16 cellular contexts compared by ENCODE assay signal in genomic region chr19:17863520-17864182, GRCh38. TPM values are rescaled to one million over a fixed set of nuclear protein-coding genes. Genes with fewer than 3 reads are reported as not detected.
A peak's percentile ranks its signal among the peaks of the same experiment; 100 is the strongest.
DNase-seq lines count a peak whose midpoint lies in the region; ATAC-seq, FAIRE-seq and TF ChIP-seq lines count a peak whose summit lies in the region.
"Had no signal": no experiment of that assay in that cellular context is flagged by ENCODE, and none has a peak within 500 bp of the region (broad histone marks: within the 10 kb centered on the region; RNA-seq: fewer than 3 reads in every experiment).

No MANE protein-coding gene starts in this region.

- SMC1A ChIA-PET in GM12878 (lab: Charles Lee; ENCODE audit: uncharacterized antibody, unreplicated experiment) = interaction anchor here (1.4 kb wide), 1 partner anchor 69 kb away, joined by 3 read pairs; the partner anchor contains the start of gene CCDC124

- no peak for ATAC-seq in GM12878
- ATAC-seq: pancreas had no signal

- peaks cover 17% of the 10 kb centered on the region for H4K20me1 ChIP-seq in GM12878 (ENCODE audit: control insufficient read depth, insufficient read depth)

- peak overlapping the region; percentile 59 for H3K27ac Mint-ChIP-seq in activated naive CD4-positive, alpha-beta T cell treated with anti-CD3 and anti-CD28 coated beads for 36 hours
- peak overlapping the region; percentile 62 to 96 (median 81) for H3K27ac Mint-ChIP-seq in IgD-negative memory B cell
- H3K27ac Mint-ChIP-seq: activated naive CD8-positive, alpha-beta T cell treated with anti-CD3 and anti-CD28 coated beads, Interleukin-2, amount 10 ng/mL, durations not matched to agents 7 days and 5 days had no signal

- TF ChIP-seq RAD21 in GM12878 (IDR thresholded peaks at IDR 0.05; ENCODE audit: insufficient read depth, low read depth, low read length) = no peak

- TF ChIP-seq CTCF in GM12878 (IDR thresholded peaks at IDR 0.05 in 2 of 3, conservative IDR thresholded peaks at IDR 0.05 in 1 of 3; ENCODE audit: control insufficient read depth in 2 of 3, extremely low read depth in 1 of 3, insufficient read depth in 1 of 3, low read depth in 3 of 3, low read length in 3 of 3) = no peak

- RAD21 ChIA-PET in GM12878 (lab: Charles Lee; ENCODE audit: unreplicated experiment) = interaction anchor here (0.7 to 2.3 kb wide), 3 partner anchors 66 to 69 kb away, joined by 3 to 10 read pairs (median 5); partner anchors contain the start of gene CCDC124

- H3K36me3 ChIP-seq in GM12878 (ENCODE audit: control insufficient read depth in 2 of 2, insufficient read depth in 2 of 2, low read length in 1 of 2) (peaks cover 23 to 30% of the 10 kb centered on the region in 2 experiments), skeletal muscle tissue (ENCODE audit: control insufficient read depth in 3 of 3, insufficient read depth in 3 of 3, low read length in 3 of 3) (peaks cover 37 to 49% (median 44%) of the 10 kb centered on the region in 3 donors)

- TF ChIP-seq EP300 in GM12878 (IDR thresholded peaks at IDR 0.05; ENCODE audit: borderline replicate concordance in 1 of 2, control insufficient read depth in 1 of 2, low read depth in 2 of 2, low read length in 2 of 2) = no peak

- peaks cover 31% of the 10 kb centered on the region for H3K4me1 Mint-ChIP-seq in activated naive CD4-positive, alpha-beta T cell treated with anti-CD3 and anti-CD28 coated beads for 36 hours (ENCODE audit: low read depth)
- H3K4me1 Mint-ChIP-seq in IgD-negative memory B cell = peaks cover 11 to 27% (median 23%) of the 10 kb centered on the region in 3 donors

- H3K27me3 ChIP-seq in GM12878 (replicated peaks in 1 of 2; ENCODE audit: control insufficient read depth in 2 of 2, insufficient read depth in 2 of 2, low read length in 1 of 2) = no peaks in the 10 kb centered on the region
- no peaks in the 10 kb centered on the region for H3K27me3 ChIP-seq in skeletal muscle tissue (ENCODE audit: control insufficient read depth in 3 of 3, insufficient read depth in 3 of 3, low read length in 3 of 3)
- H3K27me3 ChIP-seq: dorsolateral prefrontal cortex, pancreas had no signal

- in situ Hi-C loops in GM12878 (cut with MboI) = no loop called here

- no TSS peak for BruUV-seq in GM12878 (replicated peaks; lab: Mats Ljungman, UMichigan)

- H3K4me1 ChIP-seq in GM12878 (ENCODE audit: control insufficient read depth, insufficient read depth, low read length) (peaks cover 12% of the 10 kb centered on the region), skeletal muscle tissue (ENCODE audit: control insufficient read depth in 3 of 3, insufficient read depth in 3 of 3, low read length in 3 of 3) (peaks cover 31 to 56% (median 52%) of the 10 kb centered on the region in 3 donors)
- H3K4me1 ChIP-seq: BE2C had no signal

- peak overlapping the region; percentile 24 for H3K4me3 Mint-ChIP-seq in activated naive CD4-positive, alpha-beta T cell treated with anti-CD3 and anti-CD28 coated beads for 36 hours
- H3K4me3 Mint-ChIP-seq in IgD-negative memory B cell = peak overlapping the region in 1 of 4 donors; percentile 86
- H3K4me3 Mint-ChIP-seq: activated naive CD8-positive, alpha-beta T cell treated with anti-CD3 and anti-CD28 coated beads, Interleukin-2, amount 10 ng/mL, durations not matched to agents 7 days and 5 days had no signal

- peaks cover 30% of the 10 kb centered on the region for H3K79me2 ChIP-seq in GM12878 (ENCODE audit: control insufficient read depth, insufficient read depth, low read length)

- H3K27me3 Mint-ChIP-seq in activated naive CD4-positive, alpha-beta T cell treated with anti-CD3 and anti-CD28 coated beads for 36 hours (ENCODE audit: low read depth) = no peaks in the 10 kb centered on the region
- H3K27me3 Mint-ChIP-seq in IgD-negative memory B cell = no peaks in the 10 kb centered on the region
- H3K27me3 Mint-ChIP-seq: activated naive CD8-positive, alpha-beta T cell treated with anti-CD3 and anti-CD28 coated beads, Interleukin-2, amount 10 ng/mL, durations not matched to agents 7 days and 5 days had no signal

- H3K9ac ChIP-seq in GM12878 (ENCODE audit: control insufficient read depth, insufficient read depth, low read length) = no peak overlapping the region
- H3K9ac ChIP-seq in skeletal muscle tissue (ENCODE audit: low read depth in 1 of 3, low read length in 3 of 3) = peak overlapping the region in 1 of 3 donors; percentile 97

- no peak for FAIRE-seq in GM12878 (lab: Jason Lieb, UNC)
- FAIRE-seq: HTR-8/SVneo, pancreas had no signal

- CTCF ChIA-PET in activated naive CD4-positive, alpha-beta T cell treated with anti-CD3 and anti-CD28 coated beads for 36 hours (lab: Charles Lee) = no interaction called here
- CTCF ChIA-PET in GM12878 (lab: Yijun Ruan, JAX) = interaction anchor here (1.0 to 3.2 kb wide), 2 partner anchors 68 to 69 kb away, joined by 4 to 11 read pairs; partner anchors contain the start of gene CCDC124

- no peak overlapping the region for H2AFZ ChIP-seq in GM12878 (ENCODE audit: control insufficient read depth, low read depth, low read length)

- POLR2A ChIA-PET in GM12878 (lab: Charles Lee) = interaction anchor here (0.9 kb wide), 1 partner anchor 66 kb away, joined by 3 read pairs; no protein-coding TSS in a partner anchor

- H3K4me3 ChIP-seq in GM12878 (no peak overlapping the region), skeletal muscle tissue (ENCODE audit: low read length in 3 of 3) (peak overlapping the region in 1 of 3 donors; percentile 13)
- H3K4me3 ChIP-seq: dorsolateral prefrontal cortex, pancreas, thoracic aorta had no signal

- no peaks in the 10 kb centered on the region for H3K9me3 Mint-ChIP-seq in activated naive CD4-positive, alpha-beta T cell treated with anti-CD3 and anti-CD28 coated beads for 36 hours
- no peaks in the 10 kb centered on the region for H3K9me3 Mint-ChIP-seq in IgD-negative memory B cell
- H3K9me3 Mint-ChIP-seq: activated naive CD8-positive, alpha-beta T cell treated with anti-CD3 and anti-CD28 coated beads, Interleukin-2, amount 10 ng/mL, durations not matched to agents 7 days and 5 days had no signal

- intact Hi-C loops in activated naive CD4-positive, alpha-beta T cell treated with anti-CD3 and anti-CD28 coated beads for 36 hours (cut with micrococcal nuclease) = no loop called here
- intact Hi-C loops in GM12878 (cut with micrococcal nuclease; ENCODE audit: unreplicated experiment) = no loop called here

- no peaks in the 10 kb centered on the region for H3K9me3 ChIP-seq in GM12878 (replicated peaks; ENCODE audit: control insufficient read depth, insufficient read depth, low read length)
- H3K9me3 ChIP-seq in skeletal muscle tissue (ENCODE audit: control insufficient read depth in 3 of 3, low read length in 3 of 3) = no peaks in the 10 kb centered on the region
- H3K9me3 ChIP-seq: BE2C, pancreas, thoracic aorta had no signal

- peak; percentile 44; the same call in 1 of the 2 replicates for TF ChIP-seq POLR2A in GM12878 (IDR thresholded peaks at IDR 0.05; ENCODE audit: low read depth, low read length)

- no peak for DNase-seq in activated naive CD4-positive, alpha-beta T cell treated with anti-CD3 and anti-CD28 coated beads for 36 hours
- no peak for DNase-seq in activated naive CD4-positive, alpha-beta T cell treated with Interleukin-2 at 50 U/mL for 16 hours
- no peak for DNase-seq in GM12878 (ENCODE audit: low read depth, low spot score)
- DNase-seq in H4 (ENCODE audit: low spot score) = no peak
- DNase-seq in COR-L47 (lab: John Stamatoyannopoulos, UW) = no peak
- DNase-seq in Kasumi-1 (lab: John Stamatoyannopoulos, UW) = no peak
- DNase-seq: activated naive CD8-positive, alpha-beta T cell treated with anti-CD3 and anti-CD28 coated beads, Interleukin-2, amount 10 ng/mL, durations not matched to agents 7 days and 5 days; BE2C; NCI-H1930 had no signal

- peaks cover 37% of the 10 kb centered on the region for H3K36me3 Mint-ChIP-seq in activated naive CD4-positive, alpha-beta T cell treated with anti-CD3 and anti-CD28 coated beads for 36 hours (ENCODE audit: low read depth)
- peaks cover 3% of the 10 kb centered on the region for H3K36me3 Mint-ChIP-seq in IgD-negative memory B cell

- H3K27ac ChIP-seq in GM12878 (ENCODE audit: control insufficient read depth, insufficient read depth) (no peak overlapping the region), skeletal muscle tissue (ENCODE audit: low read depth, low read length) (peak overlapping the region; percentile 79)
- H3K27ac ChIP-seq: dorsolateral prefrontal cortex, thoracic aorta had no signal

- H3K4me2 ChIP-seq in GM12878 (ENCODE audit: control insufficient read depth, insufficient read depth) = no peak overlapping the region

- 76% methylated on average over 8 of the region's 8 CpGs for WGBS in GM12878 (ENCODE audit: insufficient coverage, insufficient replicate concordance, low lambda C conversion rate, missing lambda C conversion rate)

RNA-seq across cellular contexts. Expression of gene RPL18A, which starts 3.9 kb away (rescaled TPM):
- 1,000 to 10,000 TPM; 4,021 to 4,160 TPM for total RNA-seq in activated naive CD4-positive, alpha-beta T cell treated with anti-CD3 and anti-CD28 coated beads for 36 hours
- polyA plus RNA-seq in IgD-negative memory B cell (5,234 TPM), GM12878 (2011; rRNA removed) (583 and 1,181 TPM in 2 replicates), GM12878 (2014; fragmentation: Illumina TruSeq; extraction: Trizol) (545 and 2,062 TPM in 2 replicates), GM12878 (2014; fragmentation: Nextera tagmentation; extraction: Ambion mirVana) (1,000 to 10,000 TPM; 1,658 to 1,675 TPM), GM12878 (2014; rRNA removed) (3,622 and 3,810 TPM in 2 replicates), GM12878 (2016; fragmentation: Nextera tagmentation; extraction: Ambion mirVana) (1,000 to 10,000 TPM; 2,538 to 2,591 TPM)
- total RNA-seq in GM12878 (2013; cell fraction: nucleolus; rRNA removed) = 321 and 350 TPM in 2 replicates
- total RNA-seq in GM12878 (2014; rRNA removed) (3,172 and 3,519 TPM in 2 replicates), GM12878 (2014; rRNA removed; fragmentation: Illumina TruSeq; extraction: Trizol) (1,696 and 1,955 TPM in 2 replicates), GM12878 (2021) (3,774 and 3,973 TPM in 2 replicates), skeletal muscle tissue (1,370 TPM)
- polyA plus RNA-seq in GM12878 (2011; ENCODE audit: low read depth) = 986 TPM
- 2,249 and 3,260 TPM in 2 replicates for polyA plus RNA-seq in GM12878 (2011; cell fraction: cytosol; rRNA removed)
- 987 and 1,239 TPM in 2 replicates for polyA plus RNA-seq in GM12878 (2011; cell fraction: nucleus; rRNA removed)
- 5,692 and 5,778 TPM in 2 replicates for polyA plus RNA-seq in GM12878 (2012)
- 415 and 870 TPM in 2 replicates for polyA minus RNA-seq in GM12878 (2011; rRNA and poly(A)+ RNA removed)
- 769 and 811 TPM in 2 replicates for polyA minus RNA-seq in GM12878 (2011; cell fraction: cytosol; rRNA and poly(A)+ RNA removed)
- 194 and 322 TPM in 2 replicates for polyA minus RNA-seq in GM12878 (2011; cell fraction: nucleus; rRNA and poly(A)+ RNA removed)
- 1,138 and 1,297 TPM in 2 replicates for total RNA-seq in H4 (2014; rRNA removed; shearing (Covaris generic))

RNA-seq across cellular contexts. Expression of gene SLC5A5, which starts 8.1 kb away (rescaled TPM):
- 1 to 10 TPM; 1.1 to 1.2 TPM for total RNA-seq in activated naive CD4-positive, alpha-beta T cell treated with anti-CD3 and anti-CD28 coated beads for 36 hours
- polyA plus RNA-seq in IgD-negative memory B cell (not detected), GM12878 (2011; rRNA removed) (0.04 TPM in 2 replicates), GM12878 (2014; fragmentation: Illumina TruSeq; extraction: Trizol) (0.03 TPM in 1 of 2 replicates, not detected in the other), GM12878 (2014; fragmentation: Nextera tagmentation; extraction: Ambion mirVana) (under 1 TPM; 0.02 to 0.05 TPM), GM12878 (2014; rRNA removed) (0.06 TPM in 1 of 2 replicates, not detected in the other), GM12878 (2016; fragmentation: Nextera tagmentation; extraction: Ambion mirVana) (under 1 TPM in 1 of 2 experiments, not detected in 1; 0.08 TPM)
- total RNA-seq in GM12878 (2013; cell fraction: nucleolus; rRNA removed) = not detected in 2 replicates
- total RNA-seq in GM12878 (2014; rRNA removed) (0.06 TPM in 1 of 2 replicates, not detected in the other), GM12878 (2014; rRNA removed; fragmentation: Illumina TruSeq; extraction: Trizol) (0.05 TPM in 1 of 2 replicates, not detected in the other), GM12878 (2021) (0.05 and 0.08 TPM in 2 replicates), skeletal muscle tissue (not detected)
- polyA plus RNA-seq in GM12878 (2011; ENCODE audit: low read depth) = not detected
- 0.03 TPM in 2 replicates for polyA plus RNA-seq in GM12878 (2011; cell fraction: cytosol; rRNA removed)
- 0.07 TPM in 1 of 2 replicates, not detected in the other for polyA plus RNA-seq in GM12878 (2011; cell fraction: nucleus; rRNA removed)
- polyA plus RNA-seq in GM12878 (2012) = 0.11 and 0.26 TPM in 2 replicates
- not detected in 2 replicates for polyA minus RNA-seq in GM12878 (2011; rRNA and poly(A)+ RNA removed)
- not detected in 2 replicates for polyA minus RNA-seq in GM12878 (2011; cell fraction: cytosol; rRNA and poly(A)+ RNA removed)
- not detected in 2 replicates for polyA minus RNA-seq in GM12878 (2011; cell fraction: nucleus; rRNA and poly(A)+ RNA removed)
- not detected in 2 replicates for total RNA-seq in H4 (2014; rRNA removed; shearing (Covaris generic))
- total RNA-seq: left colon, thoracic aorta had no signal

RNA-seq across cellular contexts. Expression of gene JAK3, which starts 15.9 kb away (rescaled TPM):
- total RNA-seq in activated naive CD4-positive, alpha-beta T cell treated with anti-CD3 and anti-CD28 coated beads for 36 hours = 100 to 1,000 TPM; 231 to 235 TPM
- 56.3 TPM for polyA plus RNA-seq in IgD-negative memory B cell
- 132 and 148 TPM in 2 replicates for total RNA-seq in GM12878 (2013; cell fraction: nucleolus; rRNA removed)
- 30.7 and 31.8 TPM in 2 replicates for total RNA-seq in GM12878 (2014; rRNA removed)
- 11.5 and 11.6 TPM in 2 replicates for total RNA-seq in GM12878 (2014; rRNA removed; fragmentation: Illumina TruSeq; extraction: Trizol)
- 64.2 and 67.9 TPM in 2 replicates for total RNA-seq in GM12878 (2021)
- 10.1 TPM for polyA plus RNA-seq in GM12878 (2011; ENCODE audit: low read depth)
- polyA plus RNA-seq in GM12878 (2011; rRNA removed) = 13.1 and 26.9 TPM in 2 replicates
- polyA plus RNA-seq in GM12878 (2011; cell fraction: cytosol; rRNA removed) = 32.3 and 35.9 TPM in 2 replicates
- 125 and 126 TPM in 2 replicates for polyA plus RNA-seq in GM12878 (2011; cell fraction: nucleus; rRNA removed)
- 21.1 and 21.9 TPM in 2 replicates for polyA plus RNA-seq in GM12878 (2012)
- 9.8 and 13.9 TPM in 2 replicates for polyA plus RNA-seq in GM12878 (2014; fragmentation: Illumina TruSeq; extraction: Trizol)
- polyA plus RNA-seq in GM12878 (2014; fragmentation: Nextera tagmentation; extraction: Ambion mirVana) = 10 to 100 TPM in 1 of 2 experiments, 1 to 10 TPM in 1; 7.8 to 37.2 TPM
- 36.8 and 39.1 TPM in 2 replicates for polyA plus RNA-seq in GM12878 (2014; rRNA removed)
- polyA plus RNA-seq in GM12878 (2016; fragmentation: Nextera tagmentation; extraction: Ambion mirVana) = 10 to 100 TPM; 34.8 to 35.8 TPM
- polyA minus RNA-seq in GM12878 (2011; rRNA and poly(A)+ RNA removed) = 22.9 and 33.8 TPM in 2 replicates
- polyA minus RNA-seq in GM12878 (2011; cell fraction: cytosol; rRNA and poly(A)+ RNA removed) = 27.3 and 29.0 TPM in 2 replicates
- polyA minus RNA-seq in GM12878 (2011; cell fraction: nucleus; rRNA and poly(A)+ RNA removed) = 35.3 and 49.3 TPM in 2 replicates
- 2.1 TPM for total RNA-seq in skeletal muscle tissue
- total RNA-seq in H4 (2014; rRNA removed; shearing (Covaris generic)) = 0.37 and 0.90 TPM in 2 replicates

RNA-seq across cellular contexts. Expression of gene INSL3, which starts 42.3 kb away (rescaled TPM):
- total RNA-seq in activated naive CD4-positive, alpha-beta T cell treated with anti-CD3 and anti-CD28 coated beads for 36 hours = 1 to 10 TPM; 5.7 to 5.9 TPM
- polyA plus RNA-seq in IgD-negative memory B cell = 1.7 TPM
- total RNA-seq in GM12878 (2013; cell fraction: nucleolus; rRNA removed) = 1.1 TPM in 1 of 2 replicates, not detected in the other
- total RNA-seq in GM12878 (2014; rRNA removed) = 0.93 and 1.2 TPM in 2 replicates
- 0.32 and 0.36 TPM in 2 replicates for total RNA-seq in GM12878 (2014; rRNA removed; fragmentation: Illumina TruSeq; extraction: Trizol)
- 0.93 and 1.7 TPM in 2 replicates for total RNA-seq in GM12878 (2021)
- 0.92 TPM for polyA plus RNA-seq in GM12878 (2011; ENCODE audit: low read depth)
- polyA plus RNA-seq in GM12878 (2011; rRNA removed) = 0.16 and 0.29 TPM in 2 replicates
- polyA plus RNA-seq in GM12878 (2011; cell fraction: cytosol; rRNA removed) = 0.67 and 0.84 TPM in 2 replicates
- 1.8 and 2.4 TPM in 2 replicates for polyA plus RNA-seq in GM12878 (2011; cell fraction: nucleus; rRNA removed)
- 1.1 and 1.3 TPM in 2 replicates for polyA plus RNA-seq in GM12878 (2012)
- 0.73 TPM in 1 of 2 replicates, not detected in the other for polyA plus RNA-seq in GM12878 (2014; fragmentation: Illumina TruSeq; extraction: Trizol)
- under 1 TPM; 0.37 to 0.66 TPM for polyA plus RNA-seq in GM12878 (2014; fragmentation: Nextera tagmentation; extraction: Ambion mirVana)
- 0.27 and 1.1 TPM in 2 replicates for polyA plus RNA-seq in GM12878 (2014; rRNA removed)
- polyA plus RNA-seq in GM12878 (2016; fragmentation: Nextera tagmentation; extraction: Ambion mirVana) = 1 to 10 TPM in 1 of 2 experiments, under 1 TPM in 1; 0.78 to 1.9 TPM
- polyA minus RNA-seq in GM12878 (2011; rRNA and poly(A)+ RNA removed) = not detected in 2 replicates
- polyA minus RNA-seq in GM12878 (2011; cell fraction: cytosol; rRNA and poly(A)+ RNA removed) = not detected in 2 replicates
- 0.60 and 0.86 TPM in 2 replicates for polyA minus RNA-seq in GM12878 (2011; cell fraction: nucleus; rRNA and poly(A)+ RNA removed)
- total RNA-seq in skeletal muscle tissue = not detected
- not detected in 2 replicates for total RNA-seq in H4 (2014; rRNA removed; shearing (Covaris generic))
- total RNA-seq: left colon, pancreas, thoracic aorta had no signal
- polyA plus RNA-seq: pancreas had no signal
